24 cellular contexts compared by ENCODE assay signal in genomic region chr3:40355410-40355809, GRCh38. TPM values are rescaled to one million over a fixed set of nuclear protein-coding genes. Genes with fewer than 3 reads are reported as not detected.
"Had no signal": no experiment of that assay in that cellular context is flagged by ENCODE, and none has a peak within 500 bp of the region (broad histone marks: within the 10 kb centered on the region; RNA-seq: fewer than 3 reads in every experiment).

No MANE protein-coding gene starts in this region.

- H3K4me1 ChIP-seq: left ventricle myocardium inferior, right atrium auricular region, right lobe of liver, suprapubic skin, tibial artery, upper lobe of right lung had no signal

- H3K9me3 ChIP-seq: ovary, right atrium auricular region, right lobe of liver, suprapubic skin, thoracic aorta, tibial artery, upper lobe of right lung had no signal

- H3K27me3 ChIP-seq: ovary, right atrium auricular region, right lobe of liver, suprapubic skin, tibial artery had no signal

- ATAC-seq: naive thymus-derived CD4-positive, alpha-beta T cell; right lobe of liver; upper lobe of right lung had no signal

- DNase-seq: hypothalamus; immature natural killer cell; kidney; left ventricle myocardium inferior; mesendoderm; naive thymus-derived CD4-positive, alpha-beta T cell; ovary; right lobe of liver; stimulated activated CD4-positive, alpha-beta T cell treated with anti-CD3 and anti-CD28 coated beads, Interleukin-1b, Interleukin-23, amount 100 ng/mL, for 48 hours; stimulated activated CD4-positive, alpha-beta T cell treated with anti-CD3 and anti-CD28 coated beads, Interleukin-2, amount 100 ng/mL, for 48 hours; stimulated activated CD4-positive, alpha-beta T cell treated with anti-CD3 and anti-CD28 coated beads, Interleukin-4, amount 100 ng/mL, for 4 hours; stimulated activated CD8-positive, alpha-beta memory T cell treated with anti-CD3 and anti-CD28 coated beads, Interleukin-4, amount 100 ng/mL, for 48 hours; stimulated activated naive CD4-positive, alpha-beta T cell; tibial artery; trophoblast cell; upper lobe of right lung had no signal

- H3K27ac ChIP-seq: left ventricle myocardium inferior, ovary, right atrium auricular region, right lobe of liver, suprapubic skin, thoracic aorta, tibial artery, upper lobe of right lung had no signal

- H3K36me3 ChIP-seq: left ventricle myocardium inferior, ovary, right atrium auricular region, right lobe of liver, suprapubic skin, thoracic aorta, tibial artery, upper lobe of right lung had no signal

- H3K4me3 ChIP-seq: left ventricle myocardium inferior, lung, ovary, right atrium auricular region, right lobe of liver, smooth muscle cell, suprapubic skin, thoracic aorta, tibial artery, upper lobe of right lung had no signal

RNA-seq across cellular contexts. Expression of gene ENTPD3, which starts 31.6 kb away (rescaled TPM):
- total RNA-seq: myocyte; naive thymus-derived CD4-positive, alpha-beta T cell; natural killer cell treated with Interleukin-12 subunit alpha and Interleukin-12 subunit beta and Interleukin-15 and Interleukin-18, amount 100 ng/mL, for 72 hours; pulmonary artery endothelial cell; right lobe of liver had no signal
